ENCODE assay signal across 1 cellular context in the genomic region with DNA sequence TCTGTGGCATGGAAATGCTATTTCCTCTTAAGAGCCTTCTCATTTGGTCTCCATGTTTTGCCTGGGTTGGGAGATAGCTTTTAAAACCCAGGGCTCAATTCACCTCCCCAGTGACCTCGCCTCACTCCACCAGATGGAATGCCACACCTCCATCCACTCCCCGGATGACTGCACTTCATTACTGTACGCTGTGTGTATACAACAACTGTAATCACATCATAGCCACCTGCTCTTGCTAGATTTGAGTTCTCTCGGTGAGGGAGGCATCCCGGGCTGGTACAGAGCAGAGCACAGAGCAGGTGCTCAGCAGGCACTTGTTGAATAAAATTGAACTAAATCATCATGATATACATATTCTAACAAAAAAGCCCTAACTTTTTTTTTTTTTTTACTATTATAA.
TF ChIP-seq lines count a peak whose summit lies in the region.

No MANE protein-coding gene starts in this region.

TF ChIP-seq in HepG2, 621 proteins besides CTCF, POLR2A, EP300 and RAD21:
- no peak for TF ChIP-seq EED (CRISPR knock-in tag; IDR thresholded peaks at IDR 0.05)
- no peak for TF ChIP-seq ZBTB42 (CRISPR knock-in tag; IDR thresholded peaks at IDR 0.05)
- no peak for TF ChIP-seq ZNF101 (CRISPR knock-in tag; IDR thresholded peaks at IDR 0.05; ENCODE audit: borderline replicate concordance, low read depth)
- TF ChIP-seq, protein P1, sequence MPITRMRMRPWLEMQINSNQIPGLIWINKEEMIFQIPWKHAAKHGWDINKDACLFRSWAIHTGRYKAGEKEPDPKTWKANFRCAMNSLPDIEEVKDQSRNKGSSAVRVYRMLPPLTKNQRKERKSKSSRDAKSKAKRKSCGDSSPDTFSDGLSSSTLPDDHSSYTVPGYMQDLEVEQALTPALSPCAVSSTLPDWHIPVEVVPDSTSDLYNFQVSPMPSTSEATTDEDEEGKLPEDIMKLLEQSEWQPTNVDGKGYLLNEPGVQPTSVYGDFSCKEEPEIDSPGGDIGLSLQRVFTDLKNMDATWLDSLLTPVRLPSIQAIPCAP (CRISPR knock-in tag; IDR thresholded peaks at IDR 0.05; ENCODE audit: low read depth), result no peak
- no peak for TF ChIP-seq BRCA1 (CRISPR knock-in tag; IDR thresholded peaks at IDR 0.05)
- no peak for TF ChIP-seq CCDC6 (CRISPR knock-in tag; IDR thresholded peaks at IDR 0.05)
- TF ChIP-seq MTF2 (CRISPR knock-in tag; IDR thresholded peaks at IDR 0.05; ENCODE audit: borderline replicate concordance), result no peak
- no peak for TF ChIP-seq SRSF9 (IDR thresholded peaks at IDR 0.05; ENCODE audit: borderline replicate concordance, insufficient read depth, low read depth, low read length, poor library complexity, severe bottlenecking)
- no peak for TF ChIP-seq TRIM24 (CRISPR knock-in tag; IDR thresholded peaks at IDR 0.05)
- no peak for TF ChIP-seq NFKB2 (CRISPR knock-in tag; IDR thresholded peaks at IDR 0.05; ENCODE audit: borderline replicate concordance)
- no peak for TF ChIP-seq ZSCAN21 (CRISPR knock-in tag; IDR thresholded peaks at IDR 0.05; ENCODE audit: borderline replicate concordance)
- TF ChIP-seq, protein P2, sequence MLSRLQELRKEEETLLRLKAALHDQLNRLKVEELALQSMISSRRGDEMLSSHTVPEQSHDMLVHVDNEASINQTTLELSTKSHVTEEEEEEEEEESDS (CRISPR knock-in tag; IDR thresholded peaks at IDR 0.05; ENCODE audit: borderline replicate concordance), result no peak
- TF ChIP-seq IKZF4 (CRISPR knock-in tag; IDR thresholded peaks at IDR 0.05; ENCODE audit: borderline replicate concordance, low read depth, not compliant biosample characterization), result no peak
- TF ChIP-seq MLLT10 (CRISPR knock-in tag; IDR thresholded peaks at IDR 0.05), result no peak
- no peak for TF ChIP-seq NFRKB (IDR thresholded peaks at IDR 0.05)
- no peak for TF ChIP-seq ZSCAN9 (CRISPR knock-in tag; IDR thresholded peaks at IDR 0.05; ENCODE audit: borderline replicate concordance)
- TF ChIP-seq, protein P3, sequence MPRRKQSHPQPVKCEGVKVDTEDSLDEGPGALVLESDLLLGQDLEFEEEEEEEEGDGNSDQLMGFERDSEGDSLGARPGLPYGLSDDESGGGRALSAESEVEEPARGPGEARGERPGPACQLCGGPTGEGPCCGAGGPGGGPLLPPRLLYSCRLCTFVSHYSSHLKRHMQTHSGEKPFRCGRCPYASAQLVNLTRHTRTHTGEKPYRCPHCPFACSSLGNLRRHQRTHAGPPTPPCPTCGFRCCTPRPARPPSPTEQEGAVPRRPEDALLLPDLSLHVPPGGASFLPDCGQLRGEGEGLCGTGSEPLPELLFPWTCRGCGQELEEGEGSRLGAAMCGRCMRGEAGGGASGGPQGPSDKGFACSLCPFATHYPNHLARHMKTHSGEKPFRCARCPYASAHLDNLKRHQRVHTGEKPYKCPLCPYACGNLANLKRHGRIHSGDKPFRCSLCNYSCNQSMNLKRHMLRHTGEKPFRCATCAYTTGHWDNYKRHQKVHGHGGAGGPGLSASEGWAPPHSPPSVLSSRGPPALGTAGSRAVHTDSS (CRISPR knock-in tag; conservative IDR thresholded peaks at IDR 0.05), result no peak
